10 cellular contexts compared by ENCODE assay signal in the genomic region with DNA sequence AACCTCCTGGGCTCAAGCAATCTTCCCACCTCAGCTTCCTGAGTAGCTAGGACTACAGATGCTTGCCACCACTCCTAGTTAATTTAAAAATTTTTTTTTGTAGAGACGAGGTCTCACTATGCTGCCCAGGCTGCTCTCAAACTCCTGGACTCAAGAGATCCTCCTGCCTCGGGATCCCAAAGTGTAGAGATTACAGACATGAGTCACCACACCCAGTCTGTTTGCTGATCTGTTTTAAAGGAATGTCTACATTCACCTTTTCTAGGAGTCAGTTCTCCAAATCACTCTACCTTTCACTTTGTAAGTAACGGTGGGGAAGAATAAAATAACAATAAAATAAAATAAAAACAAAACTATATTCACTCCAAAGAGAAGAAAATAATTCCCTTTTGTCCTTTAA.
A peak's percentile ranks its signal among the peaks of the same experiment; 100 is the strongest.
DNase-seq lines count a peak whose midpoint lies in the region; ATAC-seq, FAIRE-seq and TF ChIP-seq lines count a peak whose summit lies in the region.
"Had no signal": no experiment of that assay in that cellular context is flagged by ENCODE, and none has a peak within 500 bp of the region (broad histone marks: within the 10 kb centered on the region; RNA-seq: fewer than 3 reads in every experiment).

No MANE protein-coding gene starts in this region.

- CTCF ChIA-PET in WTC11 (lab: Charles Lee): interaction anchor here (1.1 kb wide), 1 partner anchor 175 kb away, joined by 3 read pairs; no protein-coding TSS in a partner anchor

- no peak for TF ChIP-seq CTCF in WTC11 (IDR thresholded peaks at IDR 0.05)
- no peak for TF ChIP-seq CTCF in keratinocyte (optimal IDR thresholded peaks at IDR 0.05 in 1 of 3, IDR thresholded peaks at IDR 0.05 in 1 of 3, conservative IDR thresholded peaks at IDR 0.05 in 1 of 3; ENCODE audit: extremely low read depth in 1 of 3, insufficient read depth in 2 of 3, low read length in 3 of 3)
- TF ChIP-seq CTCF in tibial artery (IDR thresholded peaks at IDR 0.05): no peak

- H3K4me3 Mint-ChIP-seq in WTC11: no peak overlapping the region

- POLR2A ChIA-PET in WTC11 (lab: Charles Lee): interaction anchor here (1.3 kb wide), 1 partner anchor 9 kb away, joined by 4 read pairs; no protein-coding TSS in a partner anchor

- H3K9ac ChIP-seq in HUES48 (ENCODE audit: low read depth, low read length): no peak overlapping the region
- peak overlapping the region; percentile 23 for H3K9ac ChIP-seq in keratinocyte (ENCODE audit: control insufficient read depth, extremely low read depth, insufficient read depth, low read length)

- H3K27ac ChIP-seq in HUES48 (ENCODE audit: low read depth, low read length) (peak overlapping the region; percentile 71), keratinocyte (ENCODE audit: control insufficient read depth, insufficient read depth, low read length) (peak overlapping the region; percentile 60), tibial artery (peak overlapping the region; percentile 67 to 71)

- H3K9me3 ChIP-seq in HUES48 (ENCODE audit: control insufficient read depth, insufficient read depth, low read length): peaks cover 5% of the 10 kb centered on the region
- peaks cover 7% of the 10 kb centered on the region for H3K9me3 ChIP-seq in keratinocyte (ENCODE audit: control insufficient read depth, low read depth, low read length)
- H3K9me3 ChIP-seq in tibial artery: peaks cover 0 to 7% (median 0%) of the 10 kb centered on the region in 3 donors

- H3K36me3 ChIP-seq in HUES48 (ENCODE audit: control insufficient read depth, insufficient read depth, low read length) (peaks cover 12% of the 10 kb centered on the region; the same call in 1 of the 2 replicates), keratinocyte (ENCODE audit: control insufficient read depth in 2 of 2, extremely low read depth in 1 of 2, insufficient read depth in 2 of 2, low read length in 2 of 2) (peaks cover 3 to 4% of the 10 kb centered on the region in 2 experiments), tibial artery (peaks cover 4 to 29% (median 6%) of the 10 kb centered on the region in 3 donors)

- peaks cover 16% of the 10 kb centered on the region for H3K4me1 Mint-ChIP-seq in WTC11

- no peak for FAIRE-seq in keratinocyte (lab: Jason Lieb, UNC)

- peaks cover 23% of the 10 kb centered on the region for H3K36me3 Mint-ChIP-seq in WTC11

- ATAC-seq in WTC11 (no peak), GM19463 (IDR thresholded peaks at IDR 0.05; ENCODE audit: unreplicated experiment) (no peak), left lobe of liver (no peak)

- H3K27ac Mint-ChIP-seq in WTC11: peak overlapping the region; percentile 23; the same call in 1 of the 2 replicates

- H2AFZ ChIP-seq in keratinocyte (ENCODE audit: control insufficient read depth, low read length): no peak overlapping the region

- intact Hi-C loops in tibial artery (cut with DNase I; ENCODE audit: low total_unique reads): no loop called here

- no peak overlapping the region for H3K4me3 ChIP-seq in HUES48 (ENCODE audit: low read depth, low read length)
- no peak overlapping the region for H3K4me3 ChIP-seq in keratinocyte (ENCODE audit: control insufficient read depth in 2 of 3, extremely low read depth in 1 of 3, insufficient read depth in 2 of 3, low read depth in 1 of 3, low read length in 3 of 3)
- H3K4me3 ChIP-seq in tibial artery: no peak overlapping the region

- peaks cover 19% of the 10 kb centered on the region for H3K9me3 Mint-ChIP-seq in WTC11

- DNase-seq in WTC11 (ENCODE audit: low spot score): no peak
- DNase-seq in keratinocyte (ENCODE audit: low read depth, low spot score): no peak
- DNase-seq in tibial artery: no peak
- no peak for DNase-seq in left lobe of liver (ENCODE audit: low spot score)
- no peak for DNase-seq in activated T-cell treated with anti-CD3 and anti-CD28 coated beads, Interleukin-2, amount 50 U/mL, for 1 hour
- DNase-seq: DMS79 treated with DMSO at 0.1 percent for 48 hours; GOT3; stimulated activated CD4-positive, alpha-beta T cell treated with anti-CD3 and anti-CD28 coated beads, Interleukin-12 subunit alpha, Interleukin-12 subunit beta, amount 100 ng/mL, for 4 hours had no signal

- H3K4me1 ChIP-seq in HUES48 (ENCODE audit: control insufficient read depth, insufficient read depth, low read length) (peaks cover 11% of the 10 kb centered on the region; the same call in 1 of the 2 replicates), keratinocyte (ENCODE audit: control insufficient read depth, extremely low read depth, insufficient read depth, low read length) (peaks cover 20% of the 10 kb centered on the region), tibial artery (peaks cover 0 to 73% (median 67%) of the 10 kb centered on the region in 4 donors)

- H4K20me1 ChIP-seq in keratinocyte (ENCODE audit: control insufficient read depth, extremely low read depth, insufficient read depth, low read length): peaks cover 6% of the 10 kb centered on the region

- dilution Hi-C loops in keratinocyte (cut with MboI; ENCODE audit: extremely low pct_ligation_motif_present, low sequenced_read_pairs): no loop called here

- H3K4me2 ChIP-seq in keratinocyte (ENCODE audit: control insufficient read depth, extremely low read depth, insufficient read depth, low read depth, low read length): peak overlapping the region; percentile 52

- H3K27me3 ChIP-seq in HUES48 (ENCODE audit: control insufficient read depth, insufficient read depth, low read length) (no peaks in the 10 kb centered on the region), keratinocyte (ENCODE audit: control insufficient read depth, extremely low read depth, insufficient read depth, low read length) (no peaks in the 10 kb centered on the region), tibial artery (no peaks in the 10 kb centered on the region)

- H3K9me1 ChIP-seq in keratinocyte (ENCODE audit: control insufficient read depth, extremely low read depth, insufficient read depth, low read length): peaks cover 2% of the 10 kb centered on the region

- peaks cover 73% of the 10 kb centered on the region for H3K79me2 ChIP-seq in keratinocyte (ENCODE audit: control insufficient read depth, insufficient read depth, low read length)

- no peaks in the 10 kb centered on the region; the same call in 1 of the 2 replicates for H3K27me3 Mint-ChIP-seq in WTC11 (ENCODE audit: low read depth)

TF ChIP-seq in WTC11, 78 proteins besides CTCF, POLR2A, EP300 and RAD21:
- TF ChIP-seq ESRRA (CRISPR knock-in tag; IDR thresholded peaks at IDR 0.05; ENCODE audit: borderline replicate concordance): no peak
